In the genomic region with DNA sequence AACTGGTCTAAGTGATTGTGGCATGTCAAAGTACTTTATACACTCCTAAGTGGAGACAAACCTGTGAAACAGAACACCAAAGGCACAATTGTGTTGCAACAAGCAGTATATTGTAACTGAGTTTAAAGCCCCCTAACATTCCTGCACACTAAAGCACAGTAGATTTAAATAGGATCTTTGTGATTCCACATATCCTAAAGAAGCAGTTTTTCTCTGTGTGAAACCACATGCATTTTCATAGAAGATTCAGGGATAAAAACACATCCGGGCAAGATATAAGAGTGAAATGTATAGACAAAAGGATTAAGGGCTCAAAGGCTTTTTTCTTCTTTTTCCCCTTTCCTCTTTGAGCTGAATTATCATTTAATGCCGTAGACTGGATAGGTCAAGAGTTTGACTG, we compare ENCODE assay signal across 25 cellular contexts.
A peak's percentile ranks its signal among the peaks of the same experiment; 100 is the strongest.
DNase-seq lines count a peak whose midpoint lies in the region; ATAC-seq, FAIRE-seq and TF ChIP-seq lines count a peak whose summit lies in the region.
"Had no signal": no experiment of that assay in that cellular context is flagged by ENCODE, and none has a peak within 500 bp of the region (broad histone marks: within the 10 kb centered on the region; RNA-seq: fewer than 3 reads in every experiment).

No MANE protein-coding gene starts in this region.

- no peak overlapping the region for H2AFZ ChIP-seq in HepG2 (ENCODE audit: low read length)
- H2AFZ ChIP-seq in neural progenitor cell (replicated peaks) = no peak overlapping the region
- H2AFZ ChIP-seq: GM23248 had no signal

- WGBS in HepG2 (ENCODE audit: low lambda C conversion rate) = 66% methylated on average over 2 of the region's 2 CpGs
- 56% methylated on average over 2 of the region's 2 CpGs for WGBS in right lobe of liver (ENCODE audit: insufficient coverage, low coverage, low lambda C conversion rate, missing lambda C conversion rate)

- H4K20me1 ChIP-seq in HepG2 (ENCODE audit: insufficient read depth, low read length) (no peaks in the 10 kb centered on the region), neural progenitor cell (ENCODE audit: low read depth) (peaks cover 37% of the 10 kb centered on the region)
- H4K20me1 ChIP-seq: BLaER1 had no signal

- DNase-seq in HepG2 (ENCODE audit: low spot score) (no peak), right lobe of liver (no peak), foreskin melanocyte (peak; percentile 89), neural progenitor cell (ENCODE audit: low spot score) (peak; percentile 23), NCI-H510A (lab: John Stamatoyannopoulos, UW) (no peak)
- no peak for DNase-seq in activated CD4-positive, alpha-beta T cell treated with anti-CD3 and anti-CD28 coated beads for 36 hours
- DNase-seq in stimulated activated CD4-positive, alpha-beta T cell treated with anti-CD3 and anti-CD28 coated beads, Interleukin-1b, Interleukin-23, amount 100 ng/mL, for 48 hours = no peak
- DNase-seq: CD4-positive, CD25-positive, alpha-beta regulatory T cell; CD8-positive, alpha-beta T cell; DMS 273 treated with DMSO at 0.1 percent for 48 hours; DMS79; EL; GDM1; GM23248; H7; HCEC 1CT had no signal

- peaks cover 19% of the 10 kb centered on the region for H3K4me1 Mint-ChIP-seq in neural progenitor cell
- no peaks in the 10 kb centered on the region for H3K4me1 Mint-ChIP-seq in activated CD4-positive, alpha-beta T cell treated with anti-CD3 and anti-CD28 coated beads for 36 hours
- H3K4me1 Mint-ChIP-seq: B cell; CD4-positive, CD25-positive, alpha-beta regulatory T cell had no signal

- no peaks in the 10 kb centered on the region for H3F3A ChIP-seq in neural progenitor cell (ENCODE audit: low read depth)

- H3K4me2 ChIP-seq in HepG2 (ENCODE audit: low read depth, low read length) (no peak overlapping the region), neural progenitor cell (peak overlapping the region; percentile 40)
- H3K4me2 ChIP-seq: BLaER1 had no signal

- no TSS peak for BruUV-seq in HepG2 (replicated peaks; lab: Mats Ljungman, UMichigan)

- intact Hi-C loops in HepG2 (cut with micrococcal nuclease; ENCODE audit: unreplicated experiment) = no loop called here
- intact Hi-C loops in right lobe of liver (cut with DNase I) = no loop called here
- intact Hi-C loops in activated CD4-positive, alpha-beta T cell treated with anti-CD3 and anti-CD28 coated beads for 36 hours (cut with DNase I, micrococcal nuclease) = no loop called here

- H3K27me3 Mint-ChIP-seq in neural progenitor cell (ENCODE audit: insufficient read depth, low read depth) = no peaks in the 10 kb centered on the region
- H3K27me3 Mint-ChIP-seq in activated CD4-positive, alpha-beta T cell treated with anti-CD3 and anti-CD28 coated beads for 36 hours = peaks cover 10% of the 10 kb centered on the region

- ATAC-seq in HepG2 (no peak), right lobe of liver (no peak)
- no peak for ATAC-seq in activated CD4-positive, alpha-beta T cell treated with anti-CD3 and anti-CD28 coated beads for 36 hours
- ATAC-seq: CD8-positive, alpha-beta T cell; GM12878 had no signal

- in situ Hi-C loops in HepG2 (cut with HindIII; ENCODE audit: extremely low pct_ligation_motif_present, low pct_unique_long_range_greater_than_20kb) = no loop called here

- no peaks in the 10 kb centered on the region for H3K36me3 ChIP-seq in HepG2 (replicated peaks in 1 of 2; ENCODE audit: control insufficient read depth in 1 of 2, insufficient read depth in 2 of 2, low read length in 2 of 2)
- H3K36me3 ChIP-seq in right lobe of liver = no peaks in the 10 kb centered on the region
- H3K36me3 ChIP-seq in neural progenitor cell = peaks cover 3% of the 10 kb centered on the region
- H3K36me3 ChIP-seq: BLaER1 had no signal

- H3K79me2 ChIP-seq in HepG2 (ENCODE audit: insufficient read depth, low read length) (no peaks in the 10 kb centered on the region), neural progenitor cell (ENCODE audit: low read depth) (peaks cover 8% of the 10 kb centered on the region)

- peaks cover 2% of the 10 kb centered on the region for H3K9me3 Mint-ChIP-seq in neural progenitor cell
- H3K9me3 Mint-ChIP-seq in activated CD4-positive, alpha-beta T cell treated with anti-CD3 and anti-CD28 coated beads for 36 hours (ENCODE audit: low read depth) = no peaks in the 10 kb centered on the region
- H3K9me3 Mint-ChIP-seq: CD8-positive, alpha-beta T cell had no signal

- POLR2A ChIA-PET in HepG2 (lab: Yijun Ruan, JAX) = no interaction called here
- POLR2A ChIA-PET in activated CD4-positive, alpha-beta T cell treated with anti-CD3 and anti-CD28 coated beads for 36 hours (lab: Charles Lee) = no interaction called here

- peak overlapping the region; percentile 5 for H3K27ac Mint-ChIP-seq in neural progenitor cell
- no peak overlapping the region for H3K27ac Mint-ChIP-seq in activated CD4-positive, alpha-beta T cell treated with anti-CD3 and anti-CD28 coated beads for 36 hours
- H3K27ac Mint-ChIP-seq: B cell; CD4-positive, CD25-positive, alpha-beta regulatory T cell; CD8-positive, alpha-beta T cell had no signal

- TF ChIP-seq RAD21 in HepG2 (CRISPR knock-in tag; IDR thresholded peaks at IDR 0.05) = no peak

- TF ChIP-seq POLR2A in HepG2 (IDR thresholded peaks at IDR 0.05; ENCODE audit: insufficient read depth in 1 of 2, low read depth in 2 of 2, low read length in 2 of 2) = no peak
- TF ChIP-seq POLR2A in right lobe of liver (IDR thresholded peaks at IDR 0.05) = no peak

- H3K9me3 ChIP-seq in HepG2 (ENCODE audit: low read length) (no peaks in the 10 kb centered on the region), right lobe of liver (no peaks in the 10 kb centered on the region), neural progenitor cell (ENCODE audit: low read depth) (no peaks in the 10 kb centered on the region)
- H3K9me3 ChIP-seq: BLaER1 had no signal

- H3K4me3 ChIP-seq in HepG2 (replicated peaks in 1 of 3; ENCODE audit: insufficient read depth in 1 of 3, low read depth in 2 of 3, low read length in 3 of 3) = no peak overlapping the region
- no peak overlapping the region for H3K4me3 ChIP-seq in right lobe of liver
- no peak overlapping the region for H3K4me3 ChIP-seq in neural progenitor cell
- H3K4me3 ChIP-seq: BLaER1, GM12878, GM23248 had no signal

- H3K27ac ChIP-seq in HepG2 (ENCODE audit: extremely low read length, insufficient read depth, low read length) = no peak overlapping the region
- no peak overlapping the region for H3K27ac ChIP-seq in right lobe of liver
- peak overlapping the region; percentile 39 for H3K27ac ChIP-seq in neural progenitor cell
- H3K27ac ChIP-seq: 22Rv1, BLaER1, C4-2B, GM23248 had no signal

- H3K36me3 Mint-ChIP-seq in neural progenitor cell = no peaks in the 10 kb centered on the region
- no peaks in the 10 kb centered on the region for H3K36me3 Mint-ChIP-seq in activated CD4-positive, alpha-beta T cell treated with anti-CD3 and anti-CD28 coated beads for 36 hours (ENCODE audit: low read depth)
- H3K36me3 Mint-ChIP-seq: CD4-positive, CD25-positive, alpha-beta regulatory T cell; CD8-positive, alpha-beta T cell had no signal

- H3K27me3 ChIP-seq in HepG2 (ENCODE audit: control insufficient read depth in 1 of 2, insufficient read depth in 2 of 2, low read length in 2 of 2) = no peaks in the 10 kb centered on the region
- no peaks in the 10 kb centered on the region for H3K27me3 ChIP-seq in right lobe of liver
- no peaks in the 10 kb centered on the region for H3K27me3 ChIP-seq in neural progenitor cell
- H3K27me3 ChIP-seq: BLaER1 had no signal

- CTCF ChIA-PET in HepG2 (lab: Yijun Ruan, JAX; ENCODE audit: low intra/inter-chr PET ratio, low total read pairs) = no interaction called here
- CTCF ChIA-PET in activated CD4-positive, alpha-beta T cell treated with anti-CD3 and anti-CD28 coated beads for 36 hours (lab: Charles Lee) = interaction anchor here (0.6 kb wide), 1 partner anchor 8 kb away, joined by 3 read pairs; no protein-coding TSS in a partner anchor

- TF ChIP-seq CTCF in HepG2 (CRISPR knock-in tag; IDR thresholded peaks at IDR 0.05) (no peak), right lobe of liver (IDR thresholded peaks at IDR 0.05) (no peak), neural progenitor cell (IDR thresholded peaks at IDR 0.05) (no peak)

- H3K4me1 ChIP-seq in HepG2 (ENCODE audit: insufficient read depth, low read length) (no peaks in the 10 kb centered on the region), right lobe of liver (no peaks in the 10 kb centered on the region), neural progenitor cell (peaks cover 17% of the 10 kb centered on the region)
- H3K4me1 ChIP-seq: BLaER1 had no signal

- H3K4me3 Mint-ChIP-seq in neural progenitor cell = no peak overlapping the region
- H3K4me3 Mint-ChIP-seq in activated CD4-positive, alpha-beta T cell treated with anti-CD3 and anti-CD28 coated beads for 36 hours = no peak overlapping the region
- H3K4me3 Mint-ChIP-seq: B cell; CD4-positive, CD25-positive, alpha-beta regulatory T cell; CD8-positive, alpha-beta T cell had no signal

- TF ChIP-seq EP300 in HepG2 (IDR thresholded peaks at IDR 0.05; ENCODE audit: low read depth in 2 of 2, low read length in 2 of 2) = no peak
- TF ChIP-seq EP300 in HepG2 (CRISPR knock-in tag; IDR thresholded peaks at IDR 0.05; ENCODE audit: borderline replicate concordance) = no peak

- H3K9ac ChIP-seq in HepG2 (ENCODE audit: insufficient read depth, low read depth, low read length) = no peak overlapping the region
- no peak overlapping the region for H3K9ac ChIP-seq in neural progenitor cell
- H3K9ac ChIP-seq: BLaER1, GM23248 had no signal

- FAIRE-seq in HepG2 (lab: Jason Lieb, UNC) = no peak
- FAIRE-seq: A204.1, D721Med, GM12878, GM19239, H1 had no signal

TF ChIP-seq in HepG2, 621 proteins besides CTCF, POLR2A, EP300 and RAD21 (continues in another document):
- TF ChIP-seq ZNF7 (CRISPR knock-in tag; IDR thresholded peaks at IDR 0.05) = peak; percentile 61; the same call in 1 of the 2 replicates

Comparison
In these comparisons a context has a peak if more than half of its experiments do, and no peak if none do; other contexts are left out.
1. DNase-seq: peak in foreskin melanocyte (single experiment) and neural progenitor cell (single experiment); none in HepG2 (single experiment), right lobe of liver (0 of 3), activated CD4-positive, alpha-beta T cell treated with anti-CD3 and anti-CD28 coated beads for 36 hours (single experiment), NCI-H510A (single experiment) and stimulated activated CD4-positive, alpha-beta T cell treated with anti-CD3 and anti-CD28 coated beads, Interleukin-1b, Interleukin-23, amount 100 ng/mL, for 48 hours (single experiment).